ENCODE assay signal across 9 cellular contexts in the genomic region with DNA sequence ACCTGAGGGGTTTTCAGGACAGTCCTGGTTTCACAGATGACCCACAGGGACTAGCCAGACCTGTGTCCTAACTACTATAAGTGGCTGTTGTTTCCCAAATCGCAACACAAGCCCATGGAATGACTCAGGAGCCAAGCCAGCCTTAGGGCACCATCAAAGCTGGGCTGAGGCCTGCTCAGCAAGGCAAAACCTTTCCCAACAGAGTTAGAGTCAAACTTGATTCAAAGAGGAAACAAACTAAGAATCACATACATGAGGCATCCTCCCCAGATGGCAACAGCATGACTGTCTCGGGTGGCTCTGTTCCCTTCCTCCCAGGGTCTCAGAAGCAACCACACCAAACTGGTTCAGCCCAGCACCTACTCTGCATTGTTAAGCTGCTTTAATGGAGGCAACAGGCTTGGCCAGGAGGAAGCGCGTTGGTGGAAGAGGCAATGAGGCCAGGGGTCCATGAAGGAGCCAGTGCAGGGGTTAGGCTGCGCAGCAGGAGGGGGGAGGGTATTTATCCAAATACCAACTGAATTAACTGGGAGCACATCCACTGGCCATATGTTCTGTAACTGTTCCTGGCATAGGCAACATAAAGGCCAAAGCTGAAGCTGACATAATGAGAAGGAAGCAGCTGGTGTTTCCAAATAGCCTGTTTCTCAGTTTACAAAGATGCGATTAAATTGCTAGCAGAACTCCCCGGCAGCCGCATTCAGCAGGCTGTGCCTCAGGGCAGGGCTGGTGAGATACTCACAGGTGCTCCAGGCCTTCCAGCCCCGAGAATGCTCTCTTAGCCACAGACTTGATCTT.
A peak's percentile ranks its signal among the peaks of the same experiment; 100 is the strongest.
DNase-seq lines count a peak whose midpoint lies in the region; ATAC-seq and TF ChIP-seq lines count a peak whose summit lies in the region.
"Had no signal": no experiment of that assay in that cellular context is flagged by ENCODE, and none has a peak within 500 bp of the region (broad histone marks: within the 10 kb centered on the region; RNA-seq: fewer than 3 reads in every experiment).

No MANE protein-coding gene starts in this region.

- TF ChIP-seq CTCF in osteocyte (IDR thresholded peaks at IDR 0.05), result no peak
- TF ChIP-seq CTCF in prostate gland (IDR thresholded peaks at IDR 0.05), result no peak

- ATAC-seq in central memory CD8-positive, alpha-beta T cell (replicated peaks; ENCODE audit: extremely low read depth, poor library complexity, severe bottlenecking), result no peak
- ATAC-seq in GM21737 (IDR thresholded peaks at IDR 0.05; ENCODE audit: unreplicated experiment) (no peak), HG03457 (IDR thresholded peaks at IDR 0.05; ENCODE audit: unreplicated experiment) (no peak)

- DNase-seq in COR-L47 (lab: John Stamatoyannopoulos, UW), result peak; percentile 18
- DNase-seq in NCI-H2081 (lab: John Stamatoyannopoulos, UW), result peak; percentile 56 to 87
- no peak for DNase-seq in central memory CD8-positive, alpha-beta T cell (ENCODE audit: low spot score in 2 of 2)
- no peak for DNase-seq in osteocyte (ENCODE audit: extremely low spot score, unreplicated experiment)
- no peak for DNase-seq in DMS53 treated with DMSO at 0.1 percent for 48 hours (lab: John Stamatoyannopoulos, UW; ENCODE audit: unreplicated experiment)
- DNase-seq in prostate gland (ENCODE audit: low spot score), result no peak

- no peaks in the 10 kb centered on the region for H3K27me3 Mint-ChIP-seq in central memory CD8-positive, alpha-beta T cell
- H3K27me3 Mint-ChIP-seq in osteocyte (ENCODE audit: unreplicated experiment), result no peaks in the 10 kb centered on the region

- no peaks in the 10 kb centered on the region for H3K27me3 ChIP-seq in prostate gland (replicated peaks; ENCODE audit: insufficient read depth)
- H3K27me3 ChIP-seq: esophagus muscularis mucosa had no signal

- peak overlapping the region; percentile 11 for H3K27ac Mint-ChIP-seq in central memory CD8-positive, alpha-beta T cell (ENCODE audit: low read depth)
- H3K27ac Mint-ChIP-seq in osteocyte (ENCODE audit: unreplicated experiment), result peak overlapping the region; percentile 65

- H3K4me1 Mint-ChIP-seq in central memory CD8-positive, alpha-beta T cell, result peaks cover 25% of the 10 kb centered on the region
- H3K4me1 Mint-ChIP-seq in osteocyte (ENCODE audit: unreplicated experiment), result peaks cover 84% of the 10 kb centered on the region

- intact Hi-C loops in prostate gland (cut with DNase I), result loop anchor here (5.0 kb wide), 1 partner anchor 116 kb away; no protein-coding TSS in a partner anchor

- no peaks in the 10 kb centered on the region for H3K9me3 Mint-ChIP-seq in central memory CD8-positive, alpha-beta T cell
- no peaks in the 10 kb centered on the region for H3K9me3 Mint-ChIP-seq in osteocyte (ENCODE audit: unreplicated experiment)

- no peak overlapping the region for H3K4me3 ChIP-seq in prostate gland
- H3K4me3 ChIP-seq: esophagus muscularis mucosa had no signal

- H3K36me3 ChIP-seq in prostate gland, result peaks cover 8 to 12% of the 10 kb centered on the region in 2 donors

- no peak overlapping the region for H3K4me3 Mint-ChIP-seq in central memory CD8-positive, alpha-beta T cell
- H3K4me3 Mint-ChIP-seq in osteocyte (ENCODE audit: unreplicated experiment), result peak overlapping the region; percentile 32

- 81% methylated on average over 9 of the region's 9 CpGs for WGBS in prostate gland

- peak overlapping the region in 1 of 2 donors; percentile 4 for H3K27ac ChIP-seq in prostate gland

- no peak for TF ChIP-seq POLR2A in prostate gland (IDR thresholded peaks at IDR 0.05)

- peaks cover 25% of the 10 kb centered on the region for H3K36me3 Mint-ChIP-seq in central memory CD8-positive, alpha-beta T cell (ENCODE audit: insufficient read depth)
- peaks cover 44% of the 10 kb centered on the region for H3K36me3 Mint-ChIP-seq in osteocyte (ENCODE audit: unreplicated experiment)

- H3K4me1 ChIP-seq in prostate gland (replicated peaks), result peaks cover 19% of the 10 kb centered on the region

- H3K9me3 ChIP-seq in prostate gland, result no peaks in the 10 kb centered on the region
- H3K9me3 ChIP-seq: esophagus muscularis mucosa had no signal

Comparison
In these comparisons a context has a peak if more than half of its experiments do, and no peak if none do; other contexts are left out.
1. DNase-seq: peak in COR-L47 (single experiment) and NCI-H2081 (2 of 2); none in central memory CD8-positive, alpha-beta T cell (0 of 2), osteocyte (single experiment), DMS53 treated with DMSO at 0.1 percent for 48 hours (single experiment) and prostate gland (single experiment).